Comparison of ENCODE assay signal across 8 cellular contexts in genomic region chr9:111524731-111525055, GRCh38. TPM values are rescaled to one million over a fixed set of nuclear protein-coding genes. Genes with fewer than 3 reads are reported as not detected.
DNase-seq lines count a peak whose midpoint lies in the region; ATAC-seq and TF ChIP-seq lines count a peak whose summit lies in the region.

No MANE protein-coding gene starts in this region.

- no peak for TF ChIP-seq POLR2A in tibial nerve (IDR thresholded peaks at IDR 0.05)

- H3K27ac ChIP-seq in tibial nerve = peak overlapping the region in 2 of 4 donors; percentile 45 to 63

- peaks cover 0 to 25% (median 0%) of the 10 kb centered on the region in 3 donors for H3K36me3 ChIP-seq in tibial nerve

- CTCF ChIA-PET in Calu3 (lab: Charles Lee) = no interaction called here

- H3K27me3 Mint-ChIP-seq in activated T-cell treated with anti-CD3 and anti-CD28 coated beads, Interleukin-2, amount 50 U/mL, for 24 hours = no peaks in the 10 kb centered on the region
- H3K27me3 Mint-ChIP-seq in brain (peaks cover 10% of the 10 kb centered on the region), memory B cell (peaks cover 8% of the 10 kb centered on the region), Calu3 (ENCODE audit: unreplicated experiment) (peaks cover 20% of the 10 kb centered on the region)

- no TSS peak for BruUV-seq in Calu3 (replicated peaks; lab: Mats Ljungman, UMichigan)

- TF ChIP-seq EP300 in tibial nerve (IDR thresholded peaks at IDR 0.05) = no peak

- intact Hi-C loops in Calu3 (cut with micrococcal nuclease; ENCODE audit: unreplicated experiment) = no loop called here

- H3K9me3 ChIP-seq in tibial nerve = no peaks in the 10 kb centered on the region

- peak overlapping the region; percentile 86 for H3K4me3 Mint-ChIP-seq in activated T-cell treated with anti-CD3 and anti-CD28 coated beads, Interleukin-2, amount 50 U/mL, for 24 hours
- H3K4me3 Mint-ChIP-seq in brain = peak overlapping the region; percentile 88 to 96 (median 94)
- H3K4me3 Mint-ChIP-seq in memory B cell = peak overlapping the region; percentile 88
- H3K4me3 Mint-ChIP-seq in Calu3 (ENCODE audit: low read depth, unreplicated experiment) = no peak overlapping the region

- H3K9me3 Mint-ChIP-seq in activated T-cell treated with anti-CD3 and anti-CD28 coated beads, Interleukin-2, amount 50 U/mL, for 24 hours = peaks cover 4% of the 10 kb centered on the region
- H3K9me3 Mint-ChIP-seq in brain (peaks cover 0 to 12% (median 4%) of the 10 kb centered on the region in 5 experiments), memory B cell (peaks cover 2% of the 10 kb centered on the region), Calu3 (ENCODE audit: low read depth, unreplicated experiment) (peaks cover 15% of the 10 kb centered on the region)

- H3K36me3 Mint-ChIP-seq in activated T-cell treated with anti-CD3 and anti-CD28 coated beads, Interleukin-2, amount 50 U/mL, for 24 hours (ENCODE audit: low read depth) = peaks cover 32% of the 10 kb centered on the region
- H3K36me3 Mint-ChIP-seq in brain = peaks cover 35% of the 10 kb centered on the region
- H3K36me3 Mint-ChIP-seq in memory B cell = peaks cover 10% of the 10 kb centered on the region
- H3K36me3 Mint-ChIP-seq in Calu3 (ENCODE audit: insufficient read depth, unreplicated experiment) = no peaks in the 10 kb centered on the region

- peak overlapping the region; percentile 61 to 88 (median 68) for H3K4me3 ChIP-seq in tibial nerve

- no peaks in the 10 kb centered on the region for H3K27me3 ChIP-seq in tibial nerve

- H3K4me1 Mint-ChIP-seq in activated T-cell treated with anti-CD3 and anti-CD28 coated beads, Interleukin-2, amount 50 U/mL, for 24 hours (ENCODE audit: low read depth) = peaks cover 28% of the 10 kb centered on the region
- peaks cover 29% of the 10 kb centered on the region for H3K4me1 Mint-ChIP-seq in brain
- H3K4me1 Mint-ChIP-seq in memory B cell = peaks cover 13% of the 10 kb centered on the region
- peaks cover 7% of the 10 kb centered on the region for H3K4me1 Mint-ChIP-seq in Calu3 (ENCODE audit: low read depth, unreplicated experiment)

- TF ChIP-seq CTCF in brain (conservative IDR thresholded peaks at IDR 0.05) = no peak
- TF ChIP-seq CTCF in tibial nerve (IDR thresholded peaks at IDR 0.05) = no peak
- no peak for TF ChIP-seq CTCF in Calu3 (IDR thresholded peaks at IDR 0.05; ENCODE audit: unreplicated experiment)

- peak overlapping the region; percentile 90 for H3K27ac Mint-ChIP-seq in activated T-cell treated with anti-CD3 and anti-CD28 coated beads, Interleukin-2, amount 50 U/mL, for 24 hours
- H3K27ac Mint-ChIP-seq in brain = peak overlapping the region; percentile 20 to 99 (median 72)
- peak overlapping the region; percentile 25 for H3K27ac Mint-ChIP-seq in memory B cell
- H3K27ac Mint-ChIP-seq in Calu3 (ENCODE audit: unreplicated experiment) = no peak overlapping the region

- 22 to 28% methylated on average over 7 of the region's 7 CpGs for WGBS in tibial nerve, 2 donors

- H3K4me1 ChIP-seq in tibial nerve = peaks cover 0 to 16% (median 4%) of the 10 kb centered on the region in 4 donors

- no peak for ATAC-seq in memory B cell (ENCODE audit: low read depth)

- DNase-seq in activated T-cell treated with anti-CD3 and anti-CD28 coated beads, Interleukin-2, amount 50 U/mL, for 24 hours = no peak
- DNase-seq in activated T-cell treated with anti-CD3 and anti-CD28 coated beads, Interleukin-2, amount 50 U/mL, for 1 hour = no peak
- no peak for DNase-seq in memory B cell (ENCODE audit: low spot score in 2 of 2)
- no peak for DNase-seq in tibial nerve (ENCODE audit: low spot score in 2 of 2)
- DNase-seq in NCI-H510A treated with DMSO at 0.1 percent for 48 hours (lab: John Stamatoyannopoulos, UW) = no peak
- DNase-seq in stimulated activated CD4-positive, alpha-beta T cell treated with anti-CD3 and anti-CD28 coated beads, Interleukin-12 subunit alpha, Interleukin-12 subunit beta, amount 100 ng/mL, for 4 hours = no peak
- DNase-seq in Calu3 = no peak

RNA-seq across cellular contexts. Expression of gene ZNF483, which starts 0.3 kb away (rescaled TPM):
- polyA plus RNA-seq in brain (ENCODE audit: insufficient read depth, low read depth, low replicate concordance) = 2.9 TPM
- 10 to 100 TPM in 3 of 4 donors, 1 to 10 TPM in 1; 5.7 to 12.0 (median 10.7) TPM for total RNA-seq in tibial nerve
- not detected in 2 replicates for total RNA-seq in Calu3 (2022)

RNA-seq across cellular contexts. Expression of gene ECPAS, which starts 40.5 kb away (rescaled TPM):
- 29.4 TPM for polyA plus RNA-seq in brain (ENCODE audit: insufficient read depth, low read depth, low replicate concordance)
- total RNA-seq in tibial nerve (100 to 1,000 TPM in 2 of 4 donors, 10 to 100 TPM in 2; 87.9 to 150 (median 96.6) TPM), Calu3 (2022) (47.8 and 57.8 TPM in 2 replicates)
